ENCODE assay signal across 16 cellular contexts in genomic region chr5:2801602-2802525, GRCh38. TPM values are rescaled to one million over a fixed set of nuclear protein-coding genes. Genes with fewer than 3 reads are reported as not detected.
A peak's percentile ranks its signal among the peaks of the same experiment; 100 is the strongest.
DNase-seq lines count a peak whose midpoint lies in the region; ATAC-seq and TF ChIP-seq lines count a peak whose summit lies in the region.
"Had no signal": no experiment of that assay in that cellular context is flagged by ENCODE, and none has a peak within 500 bp of the region (broad histone marks: within the 10 kb centered on the region; RNA-seq: fewer than 3 reads in every experiment).

No MANE protein-coding gene starts in this region.

- no peak overlapping the region for H3K4me3 ChIP-seq in left lung
- no peak overlapping the region for H3K4me3 ChIP-seq in upper lobe of left lung

- no peak for TF ChIP-seq POLR2A in upper lobe of left lung (IDR thresholded peaks at IDR 0.05)

- no peaks in the 10 kb centered on the region for H3K4me1 ChIP-seq in left lung
- H3K4me1 ChIP-seq in upper lobe of left lung = peaks cover 0 to 6% (median 3%) of the 10 kb centered on the region in 4 donors

- H3K27me3 ChIP-seq in left lung = no peaks in the 10 kb centered on the region
- no peaks in the 10 kb centered on the region for H3K27me3 ChIP-seq in upper lobe of left lung

- H3K36me3 ChIP-seq in left lung (no peaks in the 10 kb centered on the region), upper lobe of left lung (no peaks in the 10 kb centered on the region)

- no peak for TF ChIP-seq EP300 in upper lobe of left lung (IDR thresholded peaks at IDR 0.05)

- 31 to 37% methylated on average over 18 of the region's 18 CpGs for WGBS in upper lobe of left lung, 2 donors

- ATAC-seq in left lung (peak; percentile 38), upper lobe of left lung (ENCODE audit: low FRiP score in 2 of 2) (no peak), GM19023 (IDR thresholded peaks at IDR 0.05; ENCODE audit: unreplicated experiment) (no peak)

- no peaks in the 10 kb centered on the region for H3K9me3 ChIP-seq in left lung
- H3K9me3 ChIP-seq in upper lobe of left lung = no peaks in the 10 kb centered on the region
- H3K9me3 ChIP-seq: SK-N-SH had no signal

- no peak for TF ChIP-seq CTCF in left lung (IDR thresholded peaks at IDR 0.05)
- no peak for TF ChIP-seq CTCF in upper lobe of left lung (IDR thresholded peaks at IDR 0.05)

- H3K27ac ChIP-seq in left lung = peak overlapping the region; percentile 18 to 59
- peak overlapping the region; percentile 27 to 52 (median 48) for H3K27ac ChIP-seq in upper lobe of left lung

- intact Hi-C loops in left lung (cut with DNase I) = no loop called here

- DNase-seq in NCI-H1417 (lab: John Stamatoyannopoulos, UW) (peak in 2 of 3 experiments; percentile 15 to 74), NCI-H1417 treated with DMSO at 0.1 percent for 48 hours (lab: John Stamatoyannopoulos, UW) (no peak), NCI-H748 (lab: John Stamatoyannopoulos, UW; ENCODE audit: unreplicated experiment) (peak; percentile 93), left lung (no peak), upper lobe of left lung (no peak), NCI-H2227 (lab: John Stamatoyannopoulos, UW; ENCODE audit: unreplicated experiment) (no peak)
- DNase-seq in activated CD4-positive, CD25-positive, alpha-beta regulatory T cell (lab: John Stamatoyannopoulos, UW) = no peak
- DNase-seq: 8988T, C1 segment of cervical spinal cord, HCEC 1CT, Karpas-422, NCI-H1436, NCI-H2081 treated with DMSO at 0.1 percent for 48 hours, NCI-H510A, SK-N-SH had no signal

RNA-seq across cellular contexts. Expression of gene IRX2, which starts 50.4 kb away (rescaled TPM):
- total RNA-seq in left lung (10 to 100 TPM; 32.4 to 60.6 TPM), upper lobe of left lung (100 to 1,000 TPM in 3 of 6 donors, 10 to 100 TPM in 3; 53.2 to 131 (median 106) TPM)

Comparison
In these comparisons a context has a peak if more than half of its experiments do, and no peak if none do; other contexts are left out.
1. DNase-seq: peak in NCI-H1417 (2 of 3) and NCI-H748 (single experiment); none in NCI-H1417 treated with DMSO at 0.1 percent for 48 hours (single experiment), left lung (0 of 2), upper lobe of left lung (0 of 2), activated CD4-positive, CD25-positive, alpha-beta regulatory T cell (0 of 4) and NCI-H2227 (single experiment).